Comparison of ENCODE assay signal across 22 cellular contexts in genomic region chrX:125492439-125492838, GRCh38.
"Had no signal": no experiment of that assay in that cellular context is flagged by ENCODE, and none has a peak within 500 bp of the region (broad histone marks: within the 10 kb centered on the region; RNA-seq: fewer than 3 reads in every experiment).

No MANE protein-coding gene starts in this region.

- H3K36me3 Mint-ChIP-seq: memory B cell, natural killer cell had no signal

- H3K9me3 Mint-ChIP-seq: memory B cell had no signal

- H3K27ac ChIP-seq: coronary artery, esophagus muscularis mucosa, gastroesophageal sphincter, heart left ventricle, neutrophil, pancreas had no signal

- DNase-seq: activated CD4-positive, alpha-beta T cell treated with anti-CD3 and anti-CD28 coated beads, Interleukin-2, amount 50 U/mL, for 1 hour; activated CD8-positive, alpha-beta memory T cell treated with anti-CD3 and anti-CD28 coated beads, Interleukin-2, amount 50 U/mL, for 4 hours; activated effector memory CD4-positive, alpha-beta T cell treated with Interleukin-2 at 50 U/mL for 16 hours; activated naive CD4-positive, alpha-beta T cell treated with anti-CD3 and anti-CD28 coated beads, Interleukin-2, amount 50 U/mL, for 16 hours; activated T-cell treated with anti-CD3 and anti-CD28 coated beads, Interleukin-2, amount 50 U/mL, for 48 hours; aorta; heart left ventricle; kidney glomerular epithelial cell; left ventricle myocardium superior; natural killer cell; pancreas; stimulated activated CD8-positive, alpha-beta memory T cell treated with anti-CD3 and anti-CD28 coated beads, Interleukin-4, amount 100 ng/mL, for 48 hours; stimulated activated naive CD4-positive, alpha-beta T cell; T-helper 1 cell; T-helper 9 cell had no signal

- H3K27ac Mint-ChIP-seq: memory B cell, natural killer cell had no signal

- H3K4me1 Mint-ChIP-seq: memory B cell, natural killer cell had no signal

- H3K4me3 Mint-ChIP-seq: memory B cell, natural killer cell had no signal

- ATAC-seq: activated CD4-positive, CD25-positive, alpha-beta regulatory T cell treated with anti-CD3 and anti-CD28 coated beads, Interleukin-2, amount 50 U/mL, for 24 hours; gastroesophageal sphincter; heart left ventricle; left ventricle myocardium superior; natural killer cell; pancreas; sciatic nerve had no signal

- H3K27me3 Mint-ChIP-seq: memory B cell had no signal
